Comparison of ENCODE assay signal across 9 cellular contexts in genomic region chr10:95908450-95908849, GRCh38. TPM values are rescaled to one million over a fixed set of nuclear protein-coding genes. Genes with fewer than 3 reads are reported as not detected.
A peak's percentile ranks its signal among the peaks of the same experiment; 100 is the strongest.
DNase-seq lines count a peak whose midpoint lies in the region; ATAC-seq and TF ChIP-seq lines count a peak whose summit lies in the region.
"Had no signal": no experiment of that assay in that cellular context is flagged by ENCODE, and none has a peak within 500 bp of the region (broad histone marks: within the 10 kb centered on the region; RNA-seq: fewer than 3 reads in every experiment).

No MANE protein-coding gene starts in this region.

- intact Hi-C loops in Caco-2 (cut with micrococcal nuclease; ENCODE audit: unreplicated experiment) = loop anchor here (5.0 kb wide), 1 partner anchor 216 kb away; the partner anchor contains the start of gene TCTN3
- intact Hi-C loops in posterior vena cava (cut with DNase I) = no loop called here

- no peak for TF ChIP-seq EP300 in neural cell (conservative IDR thresholded peaks at IDR 0.05; ENCODE audit: poor library complexity, severe bottlenecking)

- H3K4me1 ChIP-seq in Caco-2 = no peaks in the 10 kb centered on the region
- peaks cover 32% of the 10 kb centered on the region for H3K4me1 ChIP-seq in KMS-11 (ENCODE audit: low read depth, poor library complexity, severe bottlenecking)

- H3K27ac ChIP-seq in KMS-11 (no peak overlapping the region), caudate nucleus (ENCODE audit: low read depth, low read length) (peak overlapping the region; percentile 72), neural cell (ENCODE audit: low read length) (no peak overlapping the region)

- TF ChIP-seq RAD21 in neural cell (conservative IDR thresholded peaks at IDR 0.05) = no peak

- H3K9me3 Mint-ChIP-seq in Caco-2 (ENCODE audit: unreplicated experiment) = no peaks in the 10 kb centered on the region

- CTCF ChIA-PET in Caco-2 (lab: Charles Lee) = interaction anchor here (0.6 to 2.1 kb wide), 4 partner anchors 43 to 215 kb away, joined by 3 to 31 read pairs (median 3); partner anchors contain the start of gene TCTN3

- BruUV-seq in Caco-2 (replicated peaks; lab: Mats Ljungman, UMichigan) = no TSS peak

- no peak overlapping the region for H3K27ac Mint-ChIP-seq in Caco-2 (ENCODE audit: unreplicated experiment)

- H3K36me3 Mint-ChIP-seq in Caco-2 (ENCODE audit: insufficient read depth, unreplicated experiment) = peaks cover 9% of the 10 kb centered on the region

- H2AFZ ChIP-seq in KMS-11 (ENCODE audit: low read depth) = peak overlapping the region; percentile 76; the same call in 1 of the 2 replicates
- H2AFZ ChIP-seq in neural cell (ENCODE audit: low read depth, low read length) = peak overlapping the region; percentile 73

- H3K9me3 ChIP-seq in Caco-2 (no peaks in the 10 kb centered on the region), neural cell (ENCODE audit: low read length) (no peaks in the 10 kb centered on the region)

- H3F3A ChIP-seq in neural cell (ENCODE audit: insufficient read depth, low read length, poor library complexity, severe bottlenecking) = no peaks in the 10 kb centered on the region

- peak overlapping the region; percentile 49 for H3K4me2 ChIP-seq in KMS-11
- H3K4me2 ChIP-seq in neural cell (ENCODE audit: low read length) = peak overlapping the region; percentile 48

- no peak overlapping the region; the same call in 1 of the 2 replicates for H3K4me3 ChIP-seq in Caco-2 (ENCODE audit: low read depth, low read length)
- H3K4me3 ChIP-seq in KMS-11 (IDR thresholded peaks at IDR 0.05; ENCODE audit: insufficient read depth, low read depth, low read length) = no peak overlapping the region
- peak overlapping the region; percentile 93 for H3K4me3 ChIP-seq in neural cell (ENCODE audit: low read length)

- H3K36me3 ChIP-seq in Caco-2 (ENCODE audit: control insufficient read depth, insufficient read depth, low read length) (no peaks in the 10 kb centered on the region), KMS-11 (ENCODE audit: insufficient read depth) (no peaks in the 10 kb centered on the region), neural cell (ENCODE audit: insufficient read depth, low read length) (no peaks in the 10 kb centered on the region)

- TF ChIP-seq CTCF in Caco-2 (IDR thresholded peaks at IDR 0.05; ENCODE audit: insufficient read depth in 1 of 2, low read depth in 1 of 2, low read length in 1 of 2, severe bottlenecking in 1 of 2, unreplicated experiment in 1 of 2) (no peak), KMS-11 (conservative IDR thresholded peaks at IDR 0.05; ENCODE audit: low read depth, low read length) (no peak), neural cell (IDR thresholded peaks at IDR 0.05; ENCODE audit: poor library complexity, severe bottlenecking) (no peak)

- H3K9me2 ChIP-seq in neural cell (ENCODE audit: insufficient read depth, low read length) = no peaks in the 10 kb centered on the region

- H3K9ac ChIP-seq in KMS-11 (no peak overlapping the region), neural cell (ENCODE audit: low read length) (no peak overlapping the region)

- peaks cover 7% of the 10 kb centered on the region for H3K4me1 Mint-ChIP-seq in Caco-2 (ENCODE audit: low read depth, unreplicated experiment)

- peaks cover 6% of the 10 kb centered on the region for H3K27me3 Mint-ChIP-seq in Caco-2 (ENCODE audit: insufficient read depth, unreplicated experiment)

- H4K20me1 ChIP-seq in KMS-11 (ENCODE audit: insufficient read depth) = no peaks in the 10 kb centered on the region
- H4K20me1 ChIP-seq in neural cell (ENCODE audit: insufficient read depth) = no peaks in the 10 kb centered on the region

- peak overlapping the region; percentile 91 for H3K4me3 Mint-ChIP-seq in Caco-2 (ENCODE audit: unreplicated experiment)

- H3K79me2 ChIP-seq in KMS-11 (ENCODE audit: insufficient read depth, low read depth) (0 out of 2 replicates have a peak, but pooled peaks cover 4% of the 10 kb centered on the region), neural cell (replicated peaks; ENCODE audit: insufficient read depth, low read length) (no peaks in the 10 kb centered on the region)

- H3K27me3 ChIP-seq in Caco-2 (replicated peaks; ENCODE audit: control insufficient read depth, insufficient read depth, low read length) (no peaks in the 10 kb centered on the region), KMS-11 (ENCODE audit: insufficient read depth, low read depth) (no peaks in the 10 kb centered on the region), neural cell (ENCODE audit: insufficient read depth, low read depth, low read length) (no peaks in the 10 kb centered on the region)

- DNase-seq in Caco-2 (no peak), caudate nucleus (lab: John Stamatoyannopoulos, UW) (no peak), posterior vena cava (ENCODE audit: low spot score) (no peak)

- POLR2A ChIA-PET in Caco-2 (lab: Charles Lee) = no interaction called here

- ATAC-seq in HG03520 (IDR thresholded peaks at IDR 0.05; ENCODE audit: unreplicated experiment) (no peak), GM21367 (IDR thresholded peaks at IDR 0.05; ENCODE audit: unreplicated experiment) (no peak), HG02588 (IDR thresholded peaks at IDR 0.05; ENCODE audit: unreplicated experiment) (no peak)

TF ChIP-seq in neural cell, 6 proteins besides CTCF, POLR2A, EP300 and RAD21:
- TF ChIP-seq POLR2AphosphoS5 (IDR thresholded peaks at IDR 0.05) (no peak), REST (IDR thresholded peaks at IDR 0.05; ENCODE audit: borderline replicate concordance) (no peak), SMC3 (conservative IDR thresholded peaks at IDR 0.05; ENCODE audit: poor library complexity) (no peak), EZH2 (IDR thresholded peaks at IDR 0.05; ENCODE audit: borderline replicate concordance, insufficient read depth, low read length, poor library complexity, severe bottlenecking) (no peak), MXI1 (conservative IDR thresholded peaks at IDR 0.05; ENCODE audit: poor library complexity, severe bottlenecking) (no peak), TAF1 (IDR thresholded peaks at IDR 0.05; ENCODE audit: low read depth) (no peak)
TF ChIP-seq in neural cell: peak in this region for 0.

RNA-seq across cellular contexts. Expression of gene CC2D2B, which starts 0.7 kb away (rescaled TPM):
- total RNA-seq in Caco-2 (2022) (0.39 and 0.77 TPM in 2 replicates), posterior vena cava (1 to 10 TPM; 4.6 to 5.8 TPM)
- 0.61 TPM in 1 of 2 replicates, not detected in the other for polyA plus RNA-seq in neural cell
- 0.69 TPM in 1 of 2 replicates, not detected in the other for polyA minus RNA-seq in neural cell
- total RNA-seq: kidney epithelial cell had no signal
